18 cellular contexts compared by ENCODE assay signal in genomic region chr15:82624008-82624407, GRCh38. TPM values are rescaled to one million over a fixed set of nuclear protein-coding genes. Genes with fewer than 3 reads are reported as not detected.
"Had no signal": no experiment of that assay in that cellular context is flagged by ENCODE, and none has a peak within 500 bp of the region (broad histone marks: within the 10 kb centered on the region; RNA-seq: fewer than 3 reads in every experiment).

No MANE protein-coding gene starts in this region.

- H3K36me3 ChIP-seq: right lobe of liver, spleen, vagina had no signal

- H3K27ac ChIP-seq: psoas muscle, right lobe of liver, spleen, tibial nerve, vagina had no signal

- H3K9me3 ChIP-seq: mucosa of descending colon, psoas muscle, right lobe of liver, spleen, tibial nerve, vagina had no signal

- ATAC-seq: activated T-cell treated with anti-CD3 and anti-CD28 coated beads, Interleukin-2, amount 50 U/mL, for 72 hours; left lobe of liver; mucosa of descending colon; natural killer cell treated with Interleukin-12 subunit alpha and Interleukin-12 subunit beta and Interleukin-15 and Interleukin-18, amount 100 ng/mL, for 72 hours; right lobe of liver; stimulated activated memory B cell treated with anti-CD40 and anti-IgM and Interleukin-4, amounts not matched to agents 10 μg/mL and 1 μg/mL and 100 μg/mL, for 72 hours had no signal

- H3K4me1 ChIP-seq: psoas muscle, right lobe of liver, spleen, tibial nerve, vagina had no signal

- DNase-seq: activated CD4-positive, alpha-beta memory T cell treated with anti-CD3 and anti-CD28 coated beads for 36 hours; activated CD4-positive, CD25-positive, alpha-beta regulatory T cell treated with anti-CD3 and anti-CD28 coated beads, Interleukin-2, amount 50 U/mL, for 72 hours; activated naive CD8-positive, alpha-beta T cell treated with anti-CD3 and anti-CD28 coated beads, Interleukin-2, amount 10 ng/mL, durations not matched to agents 7 days and 5 days; activated T-cell treated with anti-CD3 and anti-CD28 coated beads, Interleukin-2, amount 50 U/mL, for 72 hours; effector memory CD4-positive, alpha-beta T cell; erythroblast; immature natural killer cell; mucosa of descending colon; occipital lobe; psoas muscle; right lobe of liver; spleen; stimulated activated CD4-positive, alpha-beta T cell treated with anti-CD3 and anti-CD28 coated beads, Interleukin-1b, Interleukin-23, amount 100 ng/mL, for 48 hours had no signal

- H3K27me3 ChIP-seq: right lobe of liver, spleen, tibial nerve, vagina had no signal

- H3K4me3 ChIP-seq: mucosa of descending colon, psoas muscle, right lobe of liver, spleen, tibial nerve, vagina had no signal

RNA-seq across cellular contexts. Expression of gene CPEB1, which starts 23.2 kb away (rescaled TPM):
- total RNA-seq: right lobe of liver had no signal
- polyA plus RNA-seq: immature natural killer cell had no signal
